1 cellular context compared by ENCODE assay signal in genomic region chr1:227596222-227596621, GRCh38.
TF ChIP-seq lines count a peak whose summit lies in the region.
"Not testable (repeated sequence)": the region's sequence is repeated elsewhere in the genome, so short reads cannot be mapped to it uniquely, and the experiment has no call there.

No MANE protein-coding gene starts in this region.

TF ChIP-seq in K562, 482 proteins besides CTCF, POLR2A, EP300 and RAD21 (continued from another document):
- TF ChIP-seq KLF16 (IDR thresholded peaks at IDR 0.05) (peak; percentile 63; the same call in 1 of the 2 replicates), DPF2 (IDR thresholded peaks at IDR 0.05) (peak; percentile 32; the same call in 1 of the 2 replicates), TRIM24 (IDR thresholded peaks at IDR 0.05) (peak; percentile 96 to 98), PHB2 (IDR thresholded peaks at IDR 0.05; ENCODE audit: low read depth) (peak; percentile 55; the same call in 1 of the 2 replicates), CBFA2T3 (IDR thresholded peaks at IDR 0.05) (peak; percentile 93), SOX6 (IDR thresholded peaks at IDR 0.05) (peak; percentile 93), NONO (IDR thresholded peaks at IDR 0.05; ENCODE audit: low read depth in 2 of 2, low read length in 1 of 2) (peak in 1 of 2 experiments; percentile 39; a peak in 1 of 4 replicates), PML (IDR thresholded peaks at IDR 0.05; ENCODE audit: low read length) (peak; percentile 68; the same call in 1 of the 2 replicates), ZBTB33 (CRISPR knock-in tag; IDR thresholded peaks at IDR 0.05) (peak; percentile 38; the same call in 1 of the 2 replicates), CBFA2T2 (conservative IDR thresholded peaks at IDR 0.05) (peak; percentile 93), ARID1B (IDR thresholded peaks at IDR 0.05) (peak; percentile 90), NCOR1 (IDR thresholded peaks at IDR 0.05) (peak; percentile 82), SMARCA4 (IDR thresholded peaks at IDR 0.05) (peak; percentile 55; the same call in 1 of the 2 replicates), ZNF311 (CRISPR knock-in tag; IDR thresholded peaks at IDR 0.05) (0 out of 2 replicates have a peak, but pooled peaks have one; percentile 29), MTA2 (IDR thresholded peaks at IDR 0.05; ENCODE audit: low read depth) (peak; percentile 87), FOSL1 (tag; conservative IDR thresholded peaks at IDR 0.05) (0 out of 2 replicates have a peak, but pooled peaks have one; percentile 32), FOXM1 (IDR thresholded peaks at IDR 0.05; ENCODE audit: low read depth) (peak; percentile 79), NFIC (IDR thresholded peaks at IDR 0.05) (peak; percentile 69), SMARCE1 (IDR thresholded peaks at IDR 0.05) (peak; percentile 54; the same call in 1 of the 2 replicates), ATF7 (IDR thresholded peaks at IDR 0.05) (peak; percentile 30; the same call in 1 of the 2 replicates), CC2D1A (IDR thresholded peaks at IDR 0.05) (peak; percentile 54; the same call in 1 of the 2 replicates), STAT5A (IDR thresholded peaks at IDR 0.05; ENCODE audit: borderline replicate concordance, low read length) (0 out of 2 replicates have a peak, but pooled peaks have one; percentile 18), CBX5 (IDR thresholded peaks at IDR 0.05; ENCODE audit: borderline replicate concordance, low read depth) (0 out of 2 replicates have a peak, but pooled peaks have one; percentile 59), DMBX1 (CRISPR knock-in tag; IDR thresholded peaks at IDR 0.05; ENCODE audit: borderline replicate concordance) (peak; percentile 81), TEAD4 (IDR thresholded peaks at IDR 0.05; ENCODE audit: low read length) (peak; percentile 81), CXXC5 (CRISPR knock-in tag; IDR thresholded peaks at IDR 0.05) (peak; percentile 56), HDAC2 (IDR thresholded peaks at IDR 0.05) (0 out of 2 replicates have a peak, but pooled peaks have one; percentile 32), TAL1 (IDR thresholded peaks at IDR 0.05) (peak; percentile 96)
- TF ChIP-seq, protein P1, sequence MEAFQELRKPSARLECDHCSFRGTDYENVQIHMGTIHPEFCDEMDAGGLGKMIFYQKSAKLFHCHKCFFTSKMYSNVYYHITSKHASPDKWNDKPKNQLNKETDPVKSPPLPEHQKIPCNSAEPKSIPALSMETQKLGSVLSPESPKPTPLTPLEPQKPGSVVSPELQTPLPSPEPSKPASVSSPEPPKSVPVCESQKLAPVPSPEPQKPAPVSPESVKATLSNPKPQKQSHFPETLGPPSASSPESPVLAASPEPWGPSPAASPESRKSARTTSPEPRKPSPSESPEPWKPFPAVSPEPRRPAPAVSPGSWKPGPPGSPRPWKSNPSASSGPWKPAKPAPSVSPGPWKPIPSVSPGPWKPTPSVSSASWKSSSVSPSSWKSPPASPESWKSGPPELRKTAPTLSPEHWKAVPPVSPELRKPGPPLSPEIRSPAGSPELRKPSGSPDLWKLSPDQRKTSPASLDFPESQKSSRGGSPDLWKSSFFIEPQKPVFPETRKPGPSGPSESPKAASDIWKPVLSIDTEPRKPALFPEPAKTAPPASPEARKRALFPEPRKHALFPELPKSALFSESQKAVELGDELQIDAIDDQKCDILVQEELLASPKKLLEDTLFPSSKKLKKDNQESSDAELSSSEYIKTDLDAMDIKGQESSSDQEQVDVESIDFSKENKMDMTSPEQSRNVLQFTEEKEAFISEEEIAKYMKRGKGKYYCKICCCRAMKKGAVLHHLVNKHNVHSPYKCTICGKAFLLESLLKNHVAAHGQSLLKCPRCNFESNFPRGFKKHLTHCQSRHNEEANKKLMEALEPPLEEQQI (IDR thresholded peaks at IDR 0.05): peak; percentile 63; the same call in 1 of the 2 replicates
- TF ChIP-seq, protein P2, sequence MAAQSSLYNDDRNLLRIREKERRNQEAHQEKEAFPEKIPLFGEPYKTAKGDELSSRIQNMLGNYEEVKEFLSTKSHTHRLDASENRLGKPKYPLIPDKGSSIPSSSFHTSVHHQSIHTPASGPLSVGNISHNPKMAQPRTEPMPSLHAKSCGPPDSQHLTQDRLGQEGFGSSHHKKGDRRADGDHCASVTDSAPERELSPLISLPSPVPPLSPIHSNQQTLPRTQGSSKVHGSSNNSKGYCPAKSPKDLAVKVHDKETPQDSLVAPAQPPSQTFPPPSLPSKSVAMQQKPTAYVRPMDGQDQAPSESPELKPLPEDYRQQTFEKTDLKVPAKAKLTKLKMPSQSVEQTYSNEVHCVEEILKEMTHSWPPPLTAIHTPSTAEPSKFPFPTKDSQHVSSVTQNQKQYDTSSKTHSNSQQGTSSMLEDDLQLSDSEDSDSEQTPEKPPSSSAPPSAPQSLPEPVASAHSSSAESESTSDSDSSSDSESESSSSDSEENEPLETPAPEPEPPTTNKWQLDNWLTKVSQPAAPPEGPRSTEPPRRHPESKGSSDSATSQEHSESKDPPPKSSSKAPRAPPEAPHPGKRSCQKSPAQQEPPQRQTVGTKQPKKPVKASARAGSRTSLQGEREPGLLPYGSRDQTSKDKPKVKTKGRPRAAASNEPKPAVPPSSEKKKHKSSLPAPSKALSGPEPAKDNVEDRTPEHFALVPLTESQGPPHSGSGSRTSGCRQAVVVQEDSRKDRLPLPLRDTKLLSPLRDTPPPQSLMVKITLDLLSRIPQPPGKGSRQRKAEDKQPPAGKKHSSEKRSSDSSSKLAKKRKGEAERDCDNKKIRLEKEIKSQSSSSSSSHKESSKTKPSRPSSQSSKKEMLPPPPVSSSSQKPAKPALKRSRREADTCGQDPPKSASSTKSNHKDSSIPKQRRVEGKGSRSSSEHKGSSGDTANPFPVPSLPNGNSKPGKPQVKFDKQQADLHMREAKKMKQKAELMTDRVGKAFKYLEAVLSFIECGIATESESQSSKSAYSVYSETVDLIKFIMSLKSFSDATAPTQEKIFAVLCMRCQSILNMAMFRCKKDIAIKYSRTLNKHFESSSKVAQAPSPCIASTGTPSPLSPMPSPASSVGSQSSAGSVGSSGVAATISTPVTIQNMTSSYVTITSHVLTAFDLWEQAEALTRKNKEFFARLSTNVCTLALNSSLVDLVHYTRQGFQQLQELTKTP (IDR thresholded peaks at IDR 0.05; ENCODE audit: low read depth in 1 of 2, partially characterized antibody in 2 of 2): peak in 1 of 2 experiments; percentile 54
- not testable (repeated sequence) for TF ChIP-seq FOXM1 (CRISPR knock-in tag; IDR thresholded peaks at IDR 0.05; ENCODE audit: low read depth); TEAD4 (CRISPR knock-in tag; IDR thresholded peaks at IDR 0.05; ENCODE audit: borderline replicate concordance)
